7 cellular contexts compared by ENCODE assay signal in the genomic region with DNA sequence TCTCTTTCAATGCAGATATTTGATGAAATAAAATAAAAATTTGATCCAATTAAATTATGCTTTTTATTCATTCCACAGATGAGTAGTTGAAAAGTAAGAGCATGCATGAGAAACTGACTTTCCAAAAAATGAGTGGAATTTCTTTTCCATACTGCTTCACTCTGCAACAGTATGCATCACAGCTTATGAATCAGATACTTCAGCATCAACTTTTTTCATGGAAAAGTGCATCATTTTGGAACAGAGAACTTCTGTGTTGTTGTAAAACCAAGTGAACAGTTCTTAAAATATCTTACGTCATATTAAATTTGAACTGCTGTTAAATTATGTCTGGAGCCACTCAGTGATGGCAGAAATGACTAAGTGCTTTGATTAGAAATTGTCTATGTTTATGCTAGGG. TPM values are rescaled to one million over a fixed set of nuclear protein-coding genes. Genes with fewer than 3 reads are reported as not detected.
"Had no signal": no experiment of that assay in that cellular context is flagged by ENCODE, and none has a peak within 500 bp of the region (broad histone marks: within the 10 kb centered on the region; RNA-seq: fewer than 3 reads in every experiment).

No MANE protein-coding gene starts in this region.

- H2AFZ ChIP-seq: GM23338 had no signal

- H3K4me2 ChIP-seq: GM23338 had no signal

- H3K27ac Mint-ChIP-seq: GM23338, H9 had no signal

- H3K9me3 Mint-ChIP-seq: GM23338, H9 had no signal

- H3K4me1 Mint-ChIP-seq: GM23338, H9 had no signal

- ATAC-seq: GM23338, HCT116, HepG2, K562 had no signal

- DNase-seq: H9, KG1 had no signal

- H3K4me3 ChIP-seq: GM23338, K562 had no signal

- H3K4me3 Mint-ChIP-seq: GM23338, H9 had no signal

RNA-seq across cellular contexts. Expression of a gene that starts 16.7 kb away (rescaled TPM):
- total RNA-seq: HepG2, HT1080, K562 had no signal
- polyA plus RNA-seq: HepG2, K562 had no signal
